Comparison of ENCODE assay signal across 37 cellular contexts in genomic region chr19:37511186-37511585, GRCh38. TPM values are rescaled to one million over a fixed set of nuclear protein-coding genes. Genes with fewer than 3 reads are reported as not detected.
DNase-seq lines count a peak whose midpoint lies in the region; ATAC-seq, FAIRE-seq and TF ChIP-seq lines count a peak whose summit lies in the region.
"Had no signal": no experiment of that assay in that cellular context is flagged by ENCODE, and none has a peak within 500 bp of the region (broad histone marks: within the 10 kb centered on the region; RNA-seq: fewer than 3 reads in every experiment).

No MANE protein-coding gene starts in this region.

- no peak for TF ChIP-seq POLR2A in A549 (IDR thresholded peaks at IDR 0.05; ENCODE audit: low read length)

- H3K9me3 ChIP-seq in A549, result peaks cover 87% of the 10 kb centered on the region
- peaks cover 81% of the 10 kb centered on the region for H3K9me3 ChIP-seq in BLaER1
- H3K9me3 ChIP-seq in BLaER1 treated with 17β-estradiol and CSF1 and Interleukin-3, amounts not matched to agents 10 nM and 100 nM (replicated peaks in 1 of 11), result peaks cover 92 to 100% (median 99%) of the 10 kb centered on the region in 11 experiments
- H3K9me3 ChIP-seq in trophoblast cell (ENCODE audit: insufficient read depth, low read depth, low read length), result no peaks in the 10 kb centered on the region
- H3K9me3 ChIP-seq in CD8-positive, alpha-beta T cell (ENCODE audit: low read length), result peaks cover 14% of the 10 kb centered on the region

- H3K18ac ChIP-seq in trophoblast cell (ENCODE audit: low read length), result no peak overlapping the region

- 8% methylated on average over 3 of the region's 3 CpGs for WGBS in A549 (ENCODE audit: missing lambda C conversion rate)
- whole genome bisulfite sequencing in trophoblast cell (ENCODE audit: extremely low coverage, insufficient coverage, insufficient read length), result no CpG with 5 or more reads among the region's 3 CpGs

- H3K9me3 Mint-ChIP-seq in CD8-positive, alpha-beta T cell, result peaks cover 28% of the 10 kb centered on the region
- H3K9me3 Mint-ChIP-seq in activated CD4-positive, alpha-beta T cell treated with anti-CD3 and anti-CD28 coated beads, Interleukin-2, amount 10 ng/mL, durations not matched to agents 24 days and 14 days, result peaks cover 19% of the 10 kb centered on the region

- ATAC-seq in A549, result no peak
- ATAC-seq in CD8-positive, alpha-beta T cell, result no peak

- H4K8ac ChIP-seq in trophoblast cell (ENCODE audit: low read depth, low read length), result no peak overlapping the region

- peaks cover 11% of the 10 kb centered on the region for H3K79me1 ChIP-seq in trophoblast cell (ENCODE audit: low read length)

- no peak overlapping the region for H2BK120ac ChIP-seq in trophoblast cell (ENCODE audit: insufficient read depth, low read length, poor library complexity)

- H2AK5ac ChIP-seq in trophoblast cell (ENCODE audit: low read length), result no peak overlapping the region

- no peak overlapping the region for H3K4me3 Mint-ChIP-seq in CD8-positive, alpha-beta T cell
- no peak overlapping the region for H3K4me3 Mint-ChIP-seq in activated CD4-positive, alpha-beta T cell treated with anti-CD3 and anti-CD28 coated beads, Interleukin-2, amount 10 ng/mL, durations not matched to agents 24 days and 14 days
- H3K4me3 Mint-ChIP-seq: B cell; CD14-positive monocyte; CD4-positive, alpha-beta T cell; CD4-positive, CD25-positive, alpha-beta regulatory T cell; CD8-positive, alpha-beta memory T cell had no signal

- TF ChIP-seq RAD21 in A549 (conservative IDR thresholded peaks at IDR 0.05 in 1 of 2, IDR thresholded peaks at IDR 0.05 in 1 of 2), result no peak

- POLR2A ChIA-PET in A549 (lab: Yijun Ruan, JAX), result no interaction called here
- POLR2A ChIA-PET in CD8-positive, alpha-beta T cell (lab: Charles Lee), result no interaction called here

- H3K4me2 ChIP-seq in A549, result no peak overlapping the region
- H3K4me2 ChIP-seq in BLaER1, result no peak overlapping the region
- no peak overlapping the region; a peak in 1 of 22 replicates for H3K4me2 ChIP-seq in BLaER1 treated with 17β-estradiol and CSF1 and Interleukin-3, amounts not matched to agents 10 nM and 100 nM
- no peak overlapping the region for H3K4me2 ChIP-seq in trophoblast cell (ENCODE audit: low read length)

- FAIRE-seq in A549 (lab: Jason Lieb, UNC), result peak; percentile 23
- FAIRE-seq: A204.1, D721Med, G401.6 had no signal

- CTCF ChIA-PET in A549 (lab: Yijun Ruan, JAX), result no interaction called here
- CTCF ChIA-PET in CD8-positive, alpha-beta T cell (lab: Charles Lee), result no interaction called here

- no peaks in the 10 kb centered on the region for H3K4me1 Mint-ChIP-seq in CD8-positive, alpha-beta T cell (ENCODE audit: low read depth)
- H3K4me1 Mint-ChIP-seq in activated CD4-positive, alpha-beta T cell treated with anti-CD3 and anti-CD28 coated beads, Interleukin-2, amount 10 ng/mL, durations not matched to agents 24 days and 14 days, result no peaks in the 10 kb centered on the region
- H3K4me1 Mint-ChIP-seq: B cell; CD14-positive monocyte; CD4-positive, alpha-beta memory T cell had no signal

- H3K9ac ChIP-seq in BLaER1 (no peak overlapping the region), trophoblast cell (ENCODE audit: low read length) (no peak overlapping the region)
- H3K9ac ChIP-seq in BLaER1 treated with 17β-estradiol and CSF1 and Interleukin-3, amounts not matched to agents 10 nM and 100 nM, result no peak overlapping the region

- no peak overlapping the region for H2BK5ac ChIP-seq in trophoblast cell (ENCODE audit: low read depth, low read length, poor library complexity)

- no peaks in the 10 kb centered on the region for H3K27me3 Mint-ChIP-seq in CD8-positive, alpha-beta T cell (ENCODE audit: low read depth)
- H3K27me3 Mint-ChIP-seq in activated CD4-positive, alpha-beta T cell treated with anti-CD3 and anti-CD28 coated beads, Interleukin-2, amount 10 ng/mL, durations not matched to agents 24 days and 14 days, result no peaks in the 10 kb centered on the region
- H3K27me3 Mint-ChIP-seq: B cell; CD4-positive, alpha-beta memory T cell; CD4-positive, alpha-beta T cell; CD4-positive, CD25-positive, alpha-beta regulatory T cell; CD8-positive, alpha-beta memory T cell had no signal

- H3K79me2 ChIP-seq in trophoblast cell (ENCODE audit: control insufficient read depth, insufficient read depth, low read length, poor library complexity), result peaks cover 6% of the 10 kb centered on the region

- H3K4me3 ChIP-seq in A549, result no peak overlapping the region
- no peak overlapping the region for H3K4me3 ChIP-seq in BLaER1
- peak overlapping the region in 2 of 10 experiments; percentile 5 to 19; a peak in 1 of 20 replicates for H3K4me3 ChIP-seq in BLaER1 treated with 17β-estradiol and CSF1 and Interleukin-3, amounts not matched to agents 10 nM and 100 nM
- H3K4me3 ChIP-seq in trophoblast cell (ENCODE audit: low read depth, low read length), result no peak overlapping the region
- H3K4me3 ChIP-seq in CD8-positive, alpha-beta T cell (ENCODE audit: low read depth, low read length), result no peak overlapping the region

- H4K91ac ChIP-seq in trophoblast cell (ENCODE audit: low read depth, low read length), result no peak overlapping the region

- peaks cover 60% of the 10 kb centered on the region for H3K36me3 Mint-ChIP-seq in CD8-positive, alpha-beta T cell
- peaks cover 4% of the 10 kb centered on the region for H3K36me3 Mint-ChIP-seq in activated CD4-positive, alpha-beta T cell treated with anti-CD3 and anti-CD28 coated beads, Interleukin-2, amount 10 ng/mL, durations not matched to agents 24 days and 14 days (ENCODE audit: low read depth)

- TF ChIP-seq CTCF in A549 (IDR thresholded peaks at IDR 0.05), result no peak
- TF ChIP-seq CTCF in CD8-positive, alpha-beta T cell (IDR thresholded peaks at IDR 0.05), result no peak

- H3K4me1 ChIP-seq in A549 (no peaks in the 10 kb centered on the region), BLaER1 (peaks cover 36% of the 10 kb centered on the region), trophoblast cell (ENCODE audit: control insufficient read depth in 1 of 2, insufficient read depth in 2 of 2, low read length in 2 of 2) (peaks cover 2 to 4% of the 10 kb centered on the region in 2 experiments)
- peaks cover 0 to 33% (median 9%) of the 10 kb centered on the region in 10 experiments; a peak in 9 of 20 replicates for H3K4me1 ChIP-seq in BLaER1 treated with 17β-estradiol and CSF1 and Interleukin-3, amounts not matched to agents 10 nM and 100 nM
- H3K4me1 ChIP-seq in CD8-positive, alpha-beta T cell (ENCODE audit: insufficient read depth, low read length), result peaks cover 8% of the 10 kb centered on the region
- H3K4me1 ChIP-seq: BE2C, Caco-2 had no signal

- H4K12ac ChIP-seq in trophoblast cell (ENCODE audit: low read depth, low read length), result no peak overlapping the region

- no peak overlapping the region for H2AFZ ChIP-seq in trophoblast cell (ENCODE audit: insufficient read depth, low read length, poor library complexity)

- intact Hi-C loops in CD8-positive, alpha-beta T cell (cut with DNase I, micrococcal nuclease), result no loop called here
- intact Hi-C loops in activated CD4-positive, alpha-beta T cell treated with anti-CD3 and anti-CD28 coated beads, Interleukin-2, amount 10 ng/mL, durations not matched to agents 24 days and 14 days (cut with micrococcal nuclease), result no loop called here

- no peak overlapping the region for H3K27ac Mint-ChIP-seq in CD8-positive, alpha-beta T cell
- H3K27ac Mint-ChIP-seq in activated CD4-positive, alpha-beta T cell treated with anti-CD3 and anti-CD28 coated beads, Interleukin-2, amount 10 ng/mL, durations not matched to agents 24 days and 14 days, result no peak overlapping the region
- H3K27ac Mint-ChIP-seq: B cell; CD14-positive monocyte; CD4-positive, alpha-beta memory T cell; CD4-positive, alpha-beta T cell; CD4-positive, CD25-positive, alpha-beta regulatory T cell; CD8-positive, alpha-beta memory T cell had no signal

- no peak for TF ChIP-seq EP300 in A549 (IDR thresholded peaks at IDR 0.05)

- H3K27me3 ChIP-seq in BLaER1 (no peaks in the 10 kb centered on the region), trophoblast cell (ENCODE audit: insufficient read depth, low read length) (no peaks in the 10 kb centered on the region)
- no peaks in the 10 kb centered on the region for H3K27me3 ChIP-seq in BLaER1 treated with 17β-estradiol and CSF1 and Interleukin-3, amounts not matched to agents 10 nM and 100 nM
- no peaks in the 10 kb centered on the region for H3K27me3 ChIP-seq in CD8-positive, alpha-beta T cell (ENCODE audit: insufficient read depth, low read length)

- no peak overlapping the region for H3K23ac ChIP-seq in trophoblast cell (ENCODE audit: low read length)

- DNase-seq in A549 (ENCODE audit: low read depth in 1 of 2, low spot score in 1 of 2) (no peak), trophoblast cell (peak; percentile 58 to 76), NOMO-1 treated with dmso at 0.1 percent for 144 hours (lab: John Stamatoyannopoulos, UW; ENCODE audit: unreplicated experiment) (no peak), iPS-NIHi7 (ENCODE audit: extremely low spot score) (no peak)
- DNase-seq in CD8-positive, alpha-beta T cell, result no peak
- no peak for DNase-seq in activated CD4-positive, alpha-beta T cell treated with anti-CD3 and anti-CD28 coated beads, Interleukin-2, amount 10 ng/mL, durations not matched to agents 24 days and 14 days
- DNase-seq: 8988T; ACHN; AML-193; BE2C; C1 segment of cervical spinal cord; Caco-2; Calu3; CD4-positive, alpha-beta memory T cell; CD4-positive, alpha-beta T cell; CD4-positive, CD25-positive, alpha-beta regulatory T cell; CD8-positive, alpha-beta memory T cell; COR-L47; DMS 273 treated with DMSO at 0.1 percent for 48 hours; DMS153; DMS53; DMS79; DMS79 treated with DMSO at 0.1 percent for 48 hours; DND-41; EL; GDM1 had no signal

- H4K20me1 ChIP-seq in BLaER1, result no peaks in the 10 kb centered on the region
- H4K20me1 ChIP-seq in BLaER1 treated with 17β-estradiol and CSF1 and Interleukin-3, amounts not matched to agents 10 nM and 100 nM, result no peaks in the 10 kb centered on the region

- no peak overlapping the region for H3K14ac ChIP-seq in trophoblast cell (ENCODE audit: low read length)

- no peak overlapping the region for H2BK12ac ChIP-seq in trophoblast cell (ENCODE audit: low read length)

- H3K4ac ChIP-seq in trophoblast cell (ENCODE audit: low read depth, low read length), result no peak overlapping the region

- H3K36me3 ChIP-seq in BLaER1 (peaks cover 36% of the 10 kb centered on the region), trophoblast cell (ENCODE audit: control insufficient read depth in 1 of 2, insufficient read depth in 2 of 2, low read length in 2 of 2) (peaks cover 5 to 6% of the 10 kb centered on the region in 2 experiments)
- peaks cover 41 to 79% (median 63%) of the 10 kb centered on the region in 11 experiments for H3K36me3 ChIP-seq in BLaER1 treated with 17β-estradiol and CSF1 and Interleukin-3, amounts not matched to agents 10 nM and 100 nM
- H3K36me3 ChIP-seq in CD8-positive, alpha-beta T cell (ENCODE audit: insufficient read depth, low read length), result peaks cover 3% of the 10 kb centered on the region
- H3K36me3 ChIP-seq: BE2C had no signal

- H3K27ac ChIP-seq in A549, result no peak overlapping the region
- peak overlapping the region; percentile 96; the same call in 1 of the 2 replicates for H3K27ac ChIP-seq in BLaER1
- peak overlapping the region in 6 of 11 experiments; percentile 76 to 98 (median 88); a peak in 6 of 22 replicates for H3K27ac ChIP-seq in BLaER1 treated with 17β-estradiol and CSF1 and Interleukin-3, amounts not matched to agents 10 nM and 100 nM
- H3K27ac ChIP-seq in trophoblast cell (ENCODE audit: low read depth, low read length), result no peak overlapping the region
- H3K27ac ChIP-seq in CD8-positive, alpha-beta T cell (ENCODE audit: low read depth, low read length), result no peak overlapping the region
- H3K27ac ChIP-seq: 22Rv1, C4-2B had no signal

RNA-seq across cellular contexts. Expression of gene ZNF793, which starts 4.4 kb away (rescaled TPM):
- polyA plus RNA-seq in A549 (2011; rRNA removed), result 0.12 and 0.16 TPM in 2 replicates
- polyA plus RNA-seq in A549 (2012; cell fraction: cytosol; rRNA removed), result 0.01 and 0.03 TPM in 2 replicates
- 0.11 and 0.17 TPM in 2 replicates for polyA plus RNA-seq in A549 (2012; cell fraction: nucleus; rRNA removed)
- 0.04 to 0.17 TPM (median 0.07 TPM) in 3 replicates for polyA plus RNA-seq in A549 (2017; fragmentation: RNase III; extraction: RNeasy Plus Mini Kit Qiagen cat#74134 plus additional on column Dnase treatment)
- 0.29 TPM in 2 replicates for polyA minus RNA-seq in A549 (2011; rRNA and poly(A)+ RNA removed)
- 5.1 and 5.6 TPM in 2 replicates for polyA plus RNA-seq in trophoblast cell (2013)
- 1 to 10 TPM; 2.4 to 3.3 TPM for total RNA-seq in CD8-positive, alpha-beta T cell
- total RNA-seq in activated CD4-positive, alpha-beta T cell treated with anti-CD3 and anti-CD28 coated beads, Interleukin-2, amount 10 ng/mL, durations not matched to agents 24 days and 14 days, result 0.69 and 0.72 TPM in 2 replicates
- total RNA-seq: Caco-2, Calu3, G401 had no signal
- polyA plus RNA-seq: CD14-positive monocyte had no signal

RNA-seq across cellular contexts. Expression of gene ZNF570, which starts 42.0 kb away (rescaled TPM):
- polyA plus RNA-seq in A549 (2011; rRNA removed) (7.8 and 7.9 TPM in 2 replicates), A549 (2017; fragmentation: RNase III; extraction: RNeasy Plus Mini Kit Qiagen cat#74134 plus additional on column Dnase treatment) (2.9 to 3.7 TPM (median 3.7 TPM) in 3 replicates)
- polyA plus RNA-seq in A549 (2012; cell fraction: cytosol; rRNA removed), result 1.1 TPM in 2 replicates
- polyA plus RNA-seq in A549 (2012; cell fraction: nucleus; rRNA removed), result 0.49 and 1.5 TPM in 2 replicates
- 5.7 and 5.9 TPM in 2 replicates for polyA minus RNA-seq in A549 (2011; rRNA and poly(A)+ RNA removed)
- 3.3 and 3.6 TPM in 2 replicates for polyA plus RNA-seq in trophoblast cell (2013)
- total RNA-seq in CD8-positive, alpha-beta T cell, result 10 to 100 TPM; 17.8 to 19.8 TPM
- total RNA-seq in activated CD4-positive, alpha-beta T cell treated with anti-CD3 and anti-CD28 coated beads, Interleukin-2, amount 10 ng/mL, durations not matched to agents 24 days and 14 days, result 2.2 and 3.6 TPM in 2 replicates
- total RNA-seq: A172, Caco-2 had no signal

RNA-seq across cellular contexts. Expression of gene ZNF569, which starts 43.9 kb away (rescaled TPM):
- polyA plus RNA-seq in A549 (2011; rRNA removed), result 10.6 and 11.1 TPM in 2 replicates
- polyA plus RNA-seq in A549 (2012; cell fraction: cytosol; rRNA removed), result 1.9 and 2.0 TPM in 2 replicates
- polyA plus RNA-seq in A549 (2012; cell fraction: nucleus; rRNA removed), result 1.6 and 1.7 TPM in 2 replicates
- polyA plus RNA-seq in A549 (2017; fragmentation: RNase III; extraction: RNeasy Plus Mini Kit Qiagen cat#74134 plus additional on column Dnase treatment), result 6.3 to 6.6 TPM (median 6.5 TPM) in 3 replicates
- polyA minus RNA-seq in A549 (2011; rRNA and poly(A)+ RNA removed), result 4.8 and 8.1 TPM in 2 replicates
- polyA plus RNA-seq in trophoblast cell (2013), result 3.7 TPM in 2 replicates
- 10 to 100 TPM; 11.2 to 11.8 TPM for total RNA-seq in CD8-positive, alpha-beta T cell
- total RNA-seq in activated CD4-positive, alpha-beta T cell treated with anti-CD3 and anti-CD28 coated beads, Interleukin-2, amount 10 ng/mL, durations not matched to agents 24 days and 14 days, result 3.4 and 3.5 TPM in 2 replicates
- total RNA-seq: Caco-2 had no signal

Comparison
In these comparisons a context has a peak if more than half of its experiments do, and no peak if none do; other contexts are left out.
1. DNase-seq: peak in trophoblast cell (2 of 2); none in A549 (0 of 2), CD8-positive, alpha-beta T cell (0 of 7), NOMO-1 treated with dmso at 0.1 percent for 144 hours (single experiment), activated CD4-positive, alpha-beta T cell treated with anti-CD3 and anti-CD28 coated beads, Interleukin-2, amount 10 ng/mL, durations not matched to agents 24 days and 14 days (single experiment) and iPS-NIHi7 (single experiment).
2. H3K27ac ChIP-seq: peak in BLaER1 (single experiment) and BLaER1 treated with 17β-estradiol and CSF1 and Interleukin-3, amounts not matched to agents 10 nM and 100 nM (6 of 11); none in A549 (0 of 2), trophoblast cell (single experiment) and CD8-positive, alpha-beta T cell (single experiment).